In the genomic region with DNA sequence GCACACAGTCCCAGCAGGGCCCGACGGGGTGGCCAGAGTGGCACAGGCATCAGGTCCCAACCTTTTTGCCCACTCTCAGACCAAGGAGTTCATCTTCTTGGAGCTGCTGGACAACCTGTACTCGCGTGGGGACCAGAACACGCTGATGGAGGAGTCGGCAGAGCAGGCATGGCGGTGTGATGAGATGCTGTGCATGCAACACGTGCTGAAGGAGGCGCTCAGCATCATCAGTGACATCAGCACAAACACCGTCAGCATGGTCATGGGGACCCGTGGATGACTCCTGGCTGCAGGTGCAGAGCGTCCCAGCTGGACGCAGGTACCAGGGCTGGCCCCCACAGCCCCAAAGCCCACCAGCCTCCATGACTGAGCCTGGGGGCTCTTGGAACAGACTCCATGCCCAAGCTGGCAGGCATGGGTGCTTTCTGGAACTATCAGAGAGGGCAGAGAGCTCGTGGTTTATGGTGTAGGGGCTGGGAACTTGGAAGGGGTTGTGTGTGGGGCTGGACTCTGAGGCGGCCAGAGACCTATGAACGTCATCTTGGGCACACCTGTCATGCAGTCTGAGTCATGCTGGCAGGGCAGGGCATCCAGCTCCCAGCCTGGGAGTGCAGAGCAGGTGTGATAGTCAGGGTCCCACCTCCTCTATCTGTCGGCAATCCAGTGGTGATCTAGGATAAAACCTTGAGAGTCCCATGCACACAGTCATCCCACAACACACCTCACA, we compare ENCODE assay signal across 16 cellular contexts.
"Had no signal": no experiment of that assay in that cellular context is flagged by ENCODE, and none has a peak within 500 bp of the region (broad histone marks: within the 10 kb centered on the region; RNA-seq: fewer than 3 reads in every experiment).

No MANE protein-coding gene starts in this region.

- H3K4me3 ChIP-seq: ascending aorta, breast epithelium, right atrium auricular region, tibial nerve had no signal

- ATAC-seq: activated CD8-positive, alpha-beta T cell treated with anti-CD3 and anti-CD28 coated beads, Interleukin-2, amount 10 ng/mL, durations not matched to agents 7 days and 5 days; effector memory CD8-positive, alpha-beta T cell; natural killer cell had no signal

- H3K27me3 ChIP-seq: ascending aorta, breast epithelium, neutrophil, right atrium auricular region, tibial nerve had no signal

- H3K36me3 ChIP-seq: ascending aorta, breast epithelium, neutrophil, right atrium auricular region, tibial nerve had no signal

- DNase-seq: activated CD4-positive, CD25-positive, alpha-beta regulatory T cell; activated CD8-positive, alpha-beta T cell treated with anti-CD3 and anti-CD28 coated beads, Interleukin-2, amount 10 ng/mL, durations not matched to agents 7 days and 5 days; activated naive CD4-positive, alpha-beta T cell treated with anti-CD3 and anti-CD28 coated beads for 36 hours; activated T-cell treated with anti-CD3 and anti-CD28 coated beads for 4 hours; dermis blood vessel endothelial cell; effector memory CD8-positive, alpha-beta T cell; natural killer cell; stimulated activated CD4-positive, alpha-beta T cell treated with anti-CD3 and anti-CD28 coated beads, Interleukin-4, amount 100 ng/mL, for 24 hours; stimulated activated naive CD4-positive, alpha-beta T cell treated with Interleukin-2 at 50 U/mL for 16 hours; substantia nigra had no signal

- H3K4me1 ChIP-seq: ascending aorta, breast epithelium had no signal

- H3K9me3 ChIP-seq: ascending aorta, breast epithelium, neutrophil, right atrium auricular region, tibial nerve had no signal

- H3K27ac ChIP-seq: ascending aorta, breast epithelium, epithelial cell of prostate, neutrophil, right atrium auricular region, tibial nerve had no signal
